In the genomic region with DNA sequence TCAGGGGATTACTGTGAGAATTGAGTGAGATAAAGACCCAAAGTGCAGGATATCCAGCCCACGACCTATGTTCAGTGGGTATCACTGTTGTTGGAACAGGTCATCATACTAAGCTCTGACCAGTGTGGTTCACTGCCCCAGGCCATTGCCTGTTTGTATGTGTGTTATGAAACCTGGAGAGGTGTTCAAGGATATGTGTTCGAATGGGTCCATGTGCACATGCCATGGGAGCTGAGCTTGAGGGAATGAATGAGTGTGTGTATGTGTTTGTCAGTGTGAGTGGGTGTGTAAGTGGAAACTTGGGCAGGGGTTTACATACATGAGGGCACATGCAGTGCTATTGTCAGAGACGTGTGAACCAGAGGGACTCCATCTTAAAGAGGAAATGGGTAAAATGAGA, we compare ENCODE assay signal across 19 cellular contexts. TPM values are rescaled to one million over a fixed set of nuclear protein-coding genes. Genes with fewer than 3 reads are reported as not detected.
DNase-seq lines count a peak whose midpoint lies in the region; ATAC-seq, FAIRE-seq and TF ChIP-seq lines count a peak whose summit lies in the region.
"Had no signal": no experiment of that assay in that cellular context is flagged by ENCODE, and none has a peak within 500 bp of the region (broad histone marks: within the 10 kb centered on the region; RNA-seq: fewer than 3 reads in every experiment).

No MANE protein-coding gene starts in this region.

- CTCF ChIA-PET in IMR-90 (lab: Yijun Ruan, JAX) = no interaction called here
- CTCF ChIA-PET in K562 (lab: Yijun Ruan, JAX; ENCODE audit: low intra/inter-chr PET ratio) = no interaction called here
- CTCF ChIA-PET in CD4-positive, alpha-beta T cell (lab: Charles Lee) = no interaction called here

- no peaks in the 10 kb centered on the region for H3K9me3 ChIP-seq in H9 (ENCODE audit: control insufficient read depth, low read depth, low read length)
- no peaks in the 10 kb centered on the region for H3K9me3 ChIP-seq in IMR-90 (ENCODE audit: control insufficient read depth, insufficient read depth, low read length)
- H3K9me3 ChIP-seq in K562 (replicated peaks; ENCODE audit: control insufficient read depth, insufficient read depth, low read depth, low read length) = no peaks in the 10 kb centered on the region
- H3K9me3 ChIP-seq in endodermal cell (ENCODE audit: control insufficient read depth, low read length) = no peaks in the 10 kb centered on the region
- no peaks in the 10 kb centered on the region for H3K9me3 ChIP-seq in CD4-positive, alpha-beta T cell (ENCODE audit: control insufficient read depth, low read length)
- H3K9me3 ChIP-seq: Caco-2 had no signal

- H3K23me2 ChIP-seq in H9 (ENCODE audit: insufficient read length, low read depth, low read length, poor library complexity, severe bottlenecking) = no peaks in the 10 kb centered on the region

- H2AK5ac ChIP-seq in H9 (ENCODE audit: insufficient read length, low read length) (no peak overlapping the region), IMR-90 (ENCODE audit: low read depth, low read length) (no peak overlapping the region)

- TF ChIP-seq CTCF in H9 (conservative IDR thresholded peaks at IDR 0.05) (no peak), IMR-90 (conservative IDR thresholded peaks at IDR 0.05; ENCODE audit: low read depth, low read length) (no peak), K562 (IDR thresholded peaks at IDR 0.05 in 2 of 3, conservative IDR thresholded peaks at IDR 0.05 in 1 of 3; ENCODE audit: insufficient read depth in 2 of 3, low read depth in 1 of 3, low read length in 3 of 3) (no peak), endodermal cell (conservative IDR thresholded peaks at IDR 0.05) (no peak)
- no peak for TF ChIP-seq CTCF in CD4-positive, alpha-beta T cell (IDR thresholded peaks at IDR 0.05)

- H3K4me2 ChIP-seq in H9 (ENCODE audit: insufficient read depth, insufficient read length, low read length) = no peak overlapping the region
- no peak overlapping the region for H3K4me2 ChIP-seq in IMR-90 (ENCODE audit: low read depth, low read length)
- no peak overlapping the region for H3K4me2 ChIP-seq in K562 (ENCODE audit: insufficient read depth, low read length)

- no peak overlapping the region for H2BK120ac ChIP-seq in H9 (ENCODE audit: low read depth, low read length, poor library complexity, severe bottlenecking)
- H2BK120ac ChIP-seq in IMR-90 (ENCODE audit: low read depth, low read length) = no peak overlapping the region

- H4K20me1 ChIP-seq in H9 (ENCODE audit: control insufficient read depth, insufficient read depth, insufficient read length) (no peaks in the 10 kb centered on the region), IMR-90 (ENCODE audit: insufficient read depth, low read length) (no peaks in the 10 kb centered on the region), K562 (replicated peaks; ENCODE audit: control insufficient read depth, insufficient read depth, low read length) (no peaks in the 10 kb centered on the region)

- H3K4me1 Mint-ChIP-seq in H9 (peaks cover 43 to 45% of the 10 kb centered on the region in 2 experiments), endodermal cell (peaks cover 40% of the 10 kb centered on the region), immature natural killer cell (peaks cover 15 to 18% of the 10 kb centered on the region in 2 donors)
- H3K4me1 Mint-ChIP-seq in CD4-positive, alpha-beta T cell (ENCODE audit: low read depth) = no peaks in the 10 kb centered on the region

- peaks cover 10% of the 10 kb centered on the region; the same call in 1 of the 2 replicates for H3K4me1 ChIP-seq in H9 (ENCODE audit: insufficient read depth, low read length)
- H3K4me1 ChIP-seq in IMR-90 (ENCODE audit: control insufficient read depth, insufficient read depth, low read length) = peaks cover 4% of the 10 kb centered on the region
- peaks cover 5 to 21% of the 10 kb centered on the region in 2 experiments for H3K4me1 ChIP-seq in K562 (replicated peaks in 1 of 2; ENCODE audit: control insufficient read depth in 2 of 2, insufficient read depth in 2 of 2, low read length in 2 of 2)
- no peaks in the 10 kb centered on the region for H3K4me1 ChIP-seq in endodermal cell (ENCODE audit: control insufficient read depth, insufficient read depth, low read length)

- TF ChIP-seq POLR2A in IMR-90 (IDR thresholded peaks at IDR 0.05; ENCODE audit: low read depth, low read length) = no peak
- no peak for TF ChIP-seq POLR2A in K562 (conservative IDR thresholded peaks at IDR 0.05)

- H3K27me3 ChIP-seq in H9 (ENCODE audit: insufficient read depth, low read length) = no peaks in the 10 kb centered on the region
- H3K27me3 ChIP-seq in IMR-90 (ENCODE audit: control insufficient read depth, insufficient read depth, low read length) = no peaks in the 10 kb centered on the region; the same call in 1 of the 2 replicates
- H3K27me3 ChIP-seq in K562 (ENCODE audit: control insufficient read depth in 2 of 2, insufficient read depth in 2 of 2, low read length in 2 of 2) = no peaks in the 10 kb centered on the region
- H3K27me3 ChIP-seq in endodermal cell (ENCODE audit: control insufficient read depth, insufficient read depth, low read length, poor library complexity, severe bottlenecking) = no peaks in the 10 kb centered on the region
- H3K27me3 ChIP-seq in CD4-positive, alpha-beta T cell (ENCODE audit: control insufficient read depth, insufficient read depth, low read length) = no peaks in the 10 kb centered on the region

- H3K4ac ChIP-seq in H9 (ENCODE audit: low read depth, low read length) (no peak overlapping the region), IMR-90 (ENCODE audit: low read depth, low read length) (no peak overlapping the region)

- BruUV-seq in IMR-90 (replicated peaks; lab: Mats Ljungman, UMichigan) = no TSS peak
- no TSS peak for BruUV-seq in K562 (replicated peaks; lab: Mats Ljungman, UMichigan)

- H3K79me2 ChIP-seq in H9 (ENCODE audit: insufficient read depth, low read length) = no peaks in the 10 kb centered on the region
- H3K79me2 ChIP-seq in K562 (ENCODE audit: control insufficient read depth, insufficient read depth, low read length) = no peaks in the 10 kb centered on the region

- H3K27me3 Mint-ChIP-seq in H9 (ENCODE audit: low read depth) = 0 out of 2 replicates have a peak, but pooled peaks cover 1% of the 10 kb centered on the region
- no peaks in the 10 kb centered on the region for H3K27me3 Mint-ChIP-seq in endodermal cell (ENCODE audit: insufficient read depth)
- H3K27me3 Mint-ChIP-seq in immature natural killer cell (ENCODE audit: low read depth in 3 of 3) = peaks cover 0 to 2% (median 0%) of the 10 kb centered on the region in 3 donors
- peaks cover 15% of the 10 kb centered on the region for H3K27me3 Mint-ChIP-seq in CD4-positive, alpha-beta T cell

- no peak for FAIRE-seq in K562 (lab: Jason Lieb, UNC)
- FAIRE-seq: G401.6, GM12892, GM19239, H54 had no signal

- H3K79me1 ChIP-seq in H9 (ENCODE audit: insufficient read depth, low read depth, low read length, poor library complexity, severe bottlenecking) (no peaks in the 10 kb centered on the region), IMR-90 (ENCODE audit: low read depth in 1 of 2, low read length in 2 of 2) (0 out of 4 replicates have a peak, but pooled peaks cover 0 to 3% of the 10 kb centered on the region in 2 experiments)

- H2BK5ac ChIP-seq in H9 (ENCODE audit: insufficient read length, low read length) = no peak overlapping the region
- no peak overlapping the region for H2BK5ac ChIP-seq in IMR-90 (ENCODE audit: low read depth, low read length, poor library complexity, severe bottlenecking)

- no peak overlapping the region for H2AK9ac ChIP-seq in IMR-90 (replicated peaks; ENCODE audit: low read depth, low read length, poor library complexity)

- H3K9me1 ChIP-seq in IMR-90 (ENCODE audit: insufficient read depth, low read length) = peaks cover 8% of the 10 kb centered on the region
- H3K9me1 ChIP-seq in K562 (ENCODE audit: control insufficient read depth, insufficient read depth, low read length) = no peaks in the 10 kb centered on the region

- H2BK15ac ChIP-seq in H9 (ENCODE audit: low read depth, low read length) = no peak overlapping the region
- no peak overlapping the region for H2BK15ac ChIP-seq in IMR-90 (ENCODE audit: low read depth, low read length)

- H3K27ac Mint-ChIP-seq in H9 = no peak overlapping the region; a peak in 1 of 7 replicates
- peak overlapping the region; percentile 10 for H3K27ac Mint-ChIP-seq in endodermal cell
- no peak overlapping the region for H3K27ac Mint-ChIP-seq in immature natural killer cell
- H3K27ac Mint-ChIP-seq in CD4-positive, alpha-beta T cell = no peak overlapping the region
- H3K27ac Mint-ChIP-seq: CD8-positive, alpha-beta T cell had no signal

- WGBS in H9 (ENCODE audit: extremely low coverage, insufficient read length, low lambda C conversion rate) = no CpG with 5 or more reads among the region's 3 CpGs
- WGBS in IMR-90 (ENCODE audit: extremely low coverage in 2 of 2, insufficient read length in 1 of 2), 2 experiments = 80% methylated on average over 2 of the region's 3 CpGs; no CpG with 5 or more reads in 1 of the 2 experiments
- WGBS in K562 (ENCODE audit: insufficient coverage, low coverage, missing lambda C conversion rate) = 24% methylated on average over 3 of the region's 3 CpGs
- WGBS in endodermal cell (ENCODE audit: insufficient coverage in 1 of 2, insufficient read length in 1 of 2), 2 experiments = 88 to 100% methylated on average over 3 of the region's 3 CpGs

- POLR2A ChIA-PET in IMR-90 (lab: Charles Lee; ENCODE audit: unreplicated experiment) (no interaction called here), K562 (lab: Yijun Ruan, JAX) (no interaction called here)
- POLR2A ChIA-PET in CD4-positive, alpha-beta T cell (lab: Charles Lee) = no interaction called here

- H3K14ac ChIP-seq in H9 (ENCODE audit: insufficient read depth, low read length) (0 out of 2 replicates have a peak overlapping the region, but pooled peaks have one; percentile 45), IMR-90 (replicated peaks; ENCODE audit: low read depth, low read length) (peak overlapping the region; percentile 66; the same call in 1 of the 2 replicates)

- H4K8ac ChIP-seq in H9 (replicated peaks; ENCODE audit: insufficient read length, low read depth, low read length) = no peak overlapping the region
- no peak overlapping the region for H4K8ac ChIP-seq in IMR-90 (ENCODE audit: low read depth in 2 of 2, low read length in 2 of 2)

- H3T11ph ChIP-seq in H9 (ENCODE audit: low read length) = no peak overlapping the region

- no peak for TF ChIP-seq RAD21 in IMR-90 (IDR thresholded peaks at IDR 0.05; ENCODE audit: low read length)
- TF ChIP-seq RAD21 in K562 (CRISPR knock-in tag; conservative IDR thresholded peaks at IDR 0.05 in 1 of 2, IDR thresholded peaks at IDR 0.05 in 1 of 2) = no peak

- H3K9ac ChIP-seq in H9 (ENCODE audit: extremely low read depth, insufficient read length, low read length) = no peak overlapping the region
- H3K9ac ChIP-seq in IMR-90 (ENCODE audit: low read depth, low read length) = no peak overlapping the region
- H3K9ac ChIP-seq in K562 (ENCODE audit: insufficient read depth in 1 of 2, low read depth in 2 of 2, low read length in 2 of 2) = no peak overlapping the region
- no peak overlapping the region for H3K9ac ChIP-seq in endodermal cell (ENCODE audit: extremely low read depth, low read length, poor library complexity, severe bottlenecking)
- H3K9ac ChIP-seq: GM23248 had no signal

- no peak overlapping the region for H2AFZ ChIP-seq in H9 (ENCODE audit: low read length)
- no peak overlapping the region for H2AFZ ChIP-seq in IMR-90 (replicated peaks; ENCODE audit: low read length, poor library complexity)
- no peak overlapping the region for H2AFZ ChIP-seq in K562 (ENCODE audit: low read depth, low read length)
- H2AFZ ChIP-seq: GM23248 had no signal

- no peak overlapping the region for H3K23ac ChIP-seq in H9 (ENCODE audit: insufficient read length, low read depth, low read length)
- no peak overlapping the region for H3K23ac ChIP-seq in IMR-90 (ENCODE audit: low read depth, low read length)

- H4K91ac ChIP-seq in H9 (ENCODE audit: insufficient read length, low read depth, low read length) (no peak overlapping the region), IMR-90 (ENCODE audit: insufficient read depth, low read depth, low read length) (no peak overlapping the region)

- H3K36me3 Mint-ChIP-seq in H9 (ENCODE audit: insufficient read depth in 1 of 3, low read depth in 3 of 3) = no peaks in the 10 kb centered on the region
- H3K36me3 Mint-ChIP-seq in endodermal cell (ENCODE audit: low read depth) = no peaks in the 10 kb centered on the region
- H3K36me3 Mint-ChIP-seq in immature natural killer cell = no peaks in the 10 kb centered on the region
- no peaks in the 10 kb centered on the region for H3K36me3 Mint-ChIP-seq in CD4-positive, alpha-beta T cell (ENCODE audit: low read depth)
- H3K36me3 Mint-ChIP-seq: CD8-positive, alpha-beta T cell had no signal

- intact Hi-C loops in IMR-90 (cut with micrococcal nuclease) = no loop called here
- intact Hi-C loops in K562 (cut with micrococcal nuclease) = no loop called here
- intact Hi-C loops in CD4-positive, alpha-beta T cell (cut with DNase I, micrococcal nuclease) = no loop called here

- no peak overlapping the region for H4K5ac ChIP-seq in H9 (ENCODE audit: insufficient read length, low read depth, low read length)
- no peak overlapping the region for H4K5ac ChIP-seq in IMR-90 (ENCODE audit: low read depth, low read length)

- no peaks in the 10 kb centered on the region for H3K9me3 Mint-ChIP-seq in H9
- no peaks in the 10 kb centered on the region for H3K9me3 Mint-ChIP-seq in endodermal cell
- peaks cover 0 to 4% (median 0%) of the 10 kb centered on the region in 6 donors for H3K9me3 Mint-ChIP-seq in immature natural killer cell
- H3K9me3 Mint-ChIP-seq in CD4-positive, alpha-beta T cell = no peaks in the 10 kb centered on the region
- H3K9me3 Mint-ChIP-seq: CD8-positive, alpha-beta T cell had no signal

- H3K4me3 ChIP-seq in IMR-90 (ENCODE audit: insufficient read depth, low read depth, low read length) (no peak overlapping the region), K562 (no peak overlapping the region), endodermal cell (ENCODE audit: low read length) (no peak overlapping the region)
- H3K4me3 ChIP-seq: GM23248 had no signal

- in situ Hi-C loops in IMR-90 (cut with MboI; ENCODE audit: low sequenced_read_pairs) = no loop called here
- in situ Hi-C loops in K562 (cut with MboI) = no loop called here

- no peak for DNase-seq in H9
- DNase-seq in IMR-90 = no peak
- DNase-seq in K562 (ENCODE audit: extremely low read depth in 1 of 4, low spot score in 3 of 4) = no peak
- peak; percentile 52 for DNase-seq in endodermal cell
- DNase-seq in immature natural killer cell = no peak
- DNase-seq in NCI-H1694 treated with DMSO at 0.1 percent for 48 hours (lab: John Stamatoyannopoulos, UW) = no peak
- DNase-seq in activated effector memory CD4-positive, alpha-beta T cell treated with Interleukin-2 at 50 U/mL for 16 hours = no peak
- no peak for DNase-seq in CD4-positive, alpha-beta T cell
- DNase-seq: C1 segment of cervical spinal cord; Caco-2; CD8-positive, alpha-beta T cell; DMS153; DND-41; GM23248; HCEC 1CT had no signal

- ATAC-seq in IMR-90 (ENCODE audit: low read depth) = no peak
- no peak for ATAC-seq in K562
- no peak for ATAC-seq in CD4-positive, alpha-beta T cell (ENCODE audit: poor library complexity)
- ATAC-seq: CD8-positive, alpha-beta T cell had no signal

- H2BK20ac ChIP-seq in H9 (ENCODE audit: low read depth, low read length, poor library complexity, severe bottlenecking) (no peak overlapping the region), IMR-90 (ENCODE audit: low read depth, low read length) (no peak overlapping the region)

- no peak overlapping the region for H3K4me3 Mint-ChIP-seq in H9
- H3K4me3 Mint-ChIP-seq in endodermal cell = no peak overlapping the region
- no peak overlapping the region for H3K4me3 Mint-ChIP-seq in immature natural killer cell
- no peak overlapping the region for H3K4me3 Mint-ChIP-seq in CD4-positive, alpha-beta T cell
- H3K4me3 Mint-ChIP-seq: CD8-positive, alpha-beta T cell had no signal

- no peak overlapping the region for H2BK12ac ChIP-seq in H9 (ENCODE audit: insufficient read length, low read depth, low read length)

- H3K56ac ChIP-seq in H9 (ENCODE audit: insufficient read length, low read depth, low read length) (no peak overlapping the region), IMR-90 (ENCODE audit: extremely low read depth, insufficient read depth, low read length) (no peak overlapping the region)

- dilution Hi-C loops in IMR-90 (cut with HindIII; ENCODE audit: low sequenced_read_pairs, unreplicated experiment) = no loop called here

- no peak overlapping the region for H3K27ac ChIP-seq in H9 (ENCODE audit: insufficient read length, low read depth, low read length)
- no peak overlapping the region for H3K27ac ChIP-seq in IMR-90 (ENCODE audit: insufficient read depth, low read length)
- H3K27ac ChIP-seq in K562 (ENCODE audit: extremely low read depth, low read depth, low read length) = no peak overlapping the region
- no peak overlapping the region for H3K27ac ChIP-seq in endodermal cell (ENCODE audit: low read depth, low read length)
- H3K27ac ChIP-seq in CD4-positive, alpha-beta T cell (ENCODE audit: low read depth, low read length) = no peak overlapping the region
- H3K27ac ChIP-seq: GM23248 had no signal

- H3K18ac ChIP-seq in H9 (ENCODE audit: insufficient read length, low read depth, low read length) = no peak overlapping the region
- H3K18ac ChIP-seq in IMR-90 (ENCODE audit: low read depth, low read length) = no peak overlapping the region

- H3K36me3 ChIP-seq in IMR-90 (ENCODE audit: control insufficient read depth, insufficient read depth, low read length) (no peaks in the 10 kb centered on the region), K562 (ENCODE audit: control insufficient read depth, insufficient read depth, low read length) (no peaks in the 10 kb centered on the region), endodermal cell (ENCODE audit: control insufficient read depth, insufficient read depth, low read length) (no peaks in the 10 kb centered on the region)

- TF ChIP-seq EP300 in K562 (IDR thresholded peaks at IDR 0.05; ENCODE audit: low read length) = no peak

RNA-seq across cellular contexts. Expression of gene AHCY, which starts 17.7 kb away (rescaled TPM):
- total RNA-seq in H9 (2021) (461 and 473 TPM in 2 replicates), IMR-90 (2012; rRNA removed) (194 and 210 TPM in 2 replicates), K562 (2014; rRNA removed) (190 and 230 TPM in 2 replicates), K562 (2014; rRNA removed; fragmentation: Illumina TruSeq; extraction: Trizol) (118 and 136 TPM in 2 replicates), K562 (2015; rRNA removed; fragmentation: Illumina TruSeq; extraction: Trizol) (186 and 187 TPM in 2 replicates), K562 (2021) (251 and 261 TPM in 2 replicates), endodermal cell (100 to 1,000 TPM; 271 to 350 TPM)
- polyA plus RNA-seq in IMR-90 (2012; rRNA removed) (135 and 138 TPM in 2 replicates), K562 (2011; rRNA removed) (244 and 287 TPM in 2 replicates), K562 (2014; fragmentation: Illumina TruSeq; extraction: Trizol) (269 and 289 TPM in 2 replicates), K562 (2014; fragmentation: Nextera tagmentation; extraction: Ambion mirVana) (100 to 1,000 TPM in 1 of 2 experiments, 10 to 100 TPM in 1; 82.5 to 148 TPM), K562 (2014; rRNA removed) (211 and 237 TPM in 2 replicates), immature natural killer cell (10 to 100 TPM; 18.4 to 19.3 (median 18.5) TPM)
- polyA plus RNA-seq in IMR-90 (2012; cell fraction: cytosol; rRNA removed) = 116 and 153 TPM in 2 replicates
- 77.9 and 122 TPM in 2 replicates for polyA plus RNA-seq in IMR-90 (2012; cell fraction: nucleus; rRNA removed; ENCODE audit: low replicate concordance)
- 126 and 261 TPM in 2 replicates for total RNA-seq in K562 (2011; cell fraction: chromatin; rRNA removed; ENCODE audit: low replicate concordance)
- 198 and 225 TPM in 2 replicates for total RNA-seq in K562 (2011; cell fraction: nucleolus; rRNA removed)
- 177 and 193 TPM in 2 replicates for total RNA-seq in K562 (2011; cell fraction: nucleoplasm; rRNA removed)
- polyA plus RNA-seq in K562 (2011; cell fraction: cytosol; rRNA removed) = 421 and 456 TPM in 2 replicates
- polyA plus RNA-seq in K562 (2011; cell fraction: nucleus; rRNA removed) = 249 and 298 TPM in 2 replicates
- 184 and 240 TPM in 2 replicates for polyA plus RNA-seq in K562 (2012)
- polyA minus RNA-seq in K562 (2011; rRNA and poly(A)+ RNA removed) = 353 and 413 TPM in 2 replicates
- polyA minus RNA-seq in K562 (2011; cell fraction: cytosol; rRNA and poly(A)+ RNA removed) = 235 and 242 TPM in 2 replicates
- 87.8 and 105 TPM in 2 replicates for polyA minus RNA-seq in K562 (2011; cell fraction: nucleus; rRNA and poly(A)+ RNA removed)
- polyA plus RNA-seq in endodermal cell (2013, experiment 1 of 2) = 170 TPM
- 151 TPM for polyA plus RNA-seq in endodermal cell (2013, experiment 2 of 2)
- 10 to 100 TPM; 16.7 to 16.9 TPM for total RNA-seq in CD4-positive, alpha-beta T cell

RNA-seq across cellular contexts. Expression of gene ITCH, which starts 42.2 kb away (rescaled TPM):
- 55.9 and 56.9 TPM in 2 replicates for total RNA-seq in H9 (2021)
- total RNA-seq in IMR-90 (2012; rRNA removed) = 94.6 and 103 TPM in 2 replicates
- 8.8 and 12.7 TPM in 2 replicates for polyA plus RNA-seq in IMR-90 (2012; rRNA removed)
- 5.0 and 7.6 TPM in 2 replicates for polyA plus RNA-seq in IMR-90 (2012; cell fraction: cytosol; rRNA removed)
- polyA plus RNA-seq in IMR-90 (2012; cell fraction: nucleus; rRNA removed; ENCODE audit: low replicate concordance) = 5.1 and 11.9 TPM in 2 replicates
- 71.0 and 115 TPM in 2 replicates for total RNA-seq in K562 (2011; cell fraction: chromatin; rRNA removed; ENCODE audit: low replicate concordance)
- total RNA-seq in K562 (2011; cell fraction: nucleolus; rRNA removed) = 13.7 and 67.9 TPM in 2 replicates
- total RNA-seq in K562 (2011; cell fraction: nucleoplasm; rRNA removed) = 29.8 and 33.7 TPM in 2 replicates
- total RNA-seq in K562 (2014; rRNA removed) = 20.5 and 22.9 TPM in 2 replicates
- 53.0 and 56.7 TPM in 2 replicates for total RNA-seq in K562 (2014; rRNA removed; fragmentation: Illumina TruSeq; extraction: Trizol)
- total RNA-seq in K562 (2015; rRNA removed; fragmentation: Illumina TruSeq; extraction: Trizol) = 44.4 and 52.5 TPM in 2 replicates
- 40.2 and 41.6 TPM in 2 replicates for total RNA-seq in K562 (2021)
- 14.3 and 17.5 TPM in 2 replicates for polyA plus RNA-seq in K562 (2011; rRNA removed)
- 3.4 and 5.9 TPM in 2 replicates for polyA plus RNA-seq in K562 (2011; cell fraction: cytosol; rRNA removed)
- 10.8 and 14.6 TPM in 2 replicates for polyA plus RNA-seq in K562 (2011; cell fraction: nucleus; rRNA removed)
- 17.4 and 18.9 TPM in 2 replicates for polyA plus RNA-seq in K562 (2012)
- 27.5 and 33.2 TPM in 2 replicates for polyA plus RNA-seq in K562 (2014; fragmentation: Illumina TruSeq; extraction: Trizol)
- polyA plus RNA-seq in K562 (2014; fragmentation: Nextera tagmentation; extraction: Ambion mirVana) = 10 to 100 TPM in 1 of 2 experiments, 1 to 10 TPM in 1; 7.5 to 13.1 TPM
- polyA plus RNA-seq in K562 (2014; rRNA removed) = 15.3 and 19.0 TPM in 2 replicates
- 54.4 and 70.3 TPM in 2 replicates for polyA minus RNA-seq in K562 (2011; rRNA and poly(A)+ RNA removed)
- 16.2 and 19.9 TPM in 2 replicates for polyA minus RNA-seq in K562 (2011; cell fraction: cytosol; rRNA and poly(A)+ RNA removed)
- 19.8 and 35.3 TPM in 2 replicates for polyA minus RNA-seq in K562 (2011; cell fraction: nucleus; rRNA and poly(A)+ RNA removed)
- 10 to 100 TPM; 65.1 to 84.4 TPM for total RNA-seq in endodermal cell
- 39.3 TPM for polyA plus RNA-seq in endodermal cell (2013, experiment 1 of 2)
- 37.1 TPM for polyA plus RNA-seq in endodermal cell (2013, experiment 2 of 2)
- 10 to 100 TPM; 27.3 to 72.5 (median 35.7) TPM for polyA plus RNA-seq in immature natural killer cell
- total RNA-seq in CD4-positive, alpha-beta T cell = 10 to 100 TPM; 44.2 to 47.0 TPM

Comparison
In these comparisons a context has a peak if more than half of its experiments do, and no peak if none do; other contexts are left out.
1. RNA of gene AHCY, which starts 17.7 kb away (total RNA-seq): 461 to 473 TPM in H9, 271 to 350 TPM in endodermal cell, 194 to 210 TPM in IMR-90 and 118 to 261 TPM in K562; 16.7 to 16.9 TPM in CD4-positive, alpha-beta T cell; every median in the first group is over 4 times any median in the second.